In the genomic region with DNA sequence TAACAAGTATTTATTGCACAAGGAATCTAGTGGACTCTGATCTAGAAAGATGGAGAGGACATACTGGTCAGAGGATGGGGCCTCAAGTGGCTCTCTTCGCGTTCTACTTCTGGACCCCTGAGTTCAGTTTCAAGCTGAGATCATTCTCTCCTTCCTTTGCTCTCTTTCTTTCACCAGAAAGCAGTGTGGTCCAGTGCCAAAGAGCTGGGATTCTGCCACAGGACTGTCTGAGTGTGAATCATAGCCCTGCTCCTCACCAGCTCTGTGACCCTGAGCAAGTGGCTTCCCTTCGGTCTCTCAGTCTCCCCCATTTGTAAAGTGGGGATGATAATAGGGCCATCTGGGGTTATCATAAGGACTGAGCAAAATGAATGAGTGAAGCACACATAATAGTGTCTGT, we compare ENCODE assay signal across 16 cellular contexts.
DNase-seq lines count a peak whose midpoint lies in the region; ATAC-seq and TF ChIP-seq lines count a peak whose summit lies in the region.
"Had no signal": no experiment of that assay in that cellular context is flagged by ENCODE, and none has a peak within 500 bp of the region (broad histone marks: within the 10 kb centered on the region; RNA-seq: fewer than 3 reads in every experiment).

No MANE protein-coding gene starts in this region.

- no peaks in the 10 kb centered on the region for H3K36me3 ChIP-seq in adipocyte (ENCODE audit: control insufficient read depth, insufficient read depth, low read length, severe bottlenecking)
- no peaks in the 10 kb centered on the region for H3K36me3 ChIP-seq in aorta (ENCODE audit: control insufficient read depth in 1 of 2, insufficient read depth in 2 of 2, low read length in 1 of 2)

- H3K4me3 Mint-ChIP-seq in HFFc6 = no peak overlapping the region
- H3K4me3 Mint-ChIP-seq: GM23338 had no signal

- no peak overlapping the region for H3K27ac ChIP-seq in aorta (ENCODE audit: low read depth in 1 of 2, low read length in 2 of 2)
- H3K27ac ChIP-seq: SK-N-MC had no signal

- 0 out of 2 replicates have a peak, but pooled peaks cover 5% of the 10 kb centered on the region for H3K36me3 Mint-ChIP-seq in HFFc6 (ENCODE audit: low read depth)

- H3K27me3 ChIP-seq in adipocyte (replicated peaks; ENCODE audit: control insufficient read depth, insufficient read depth, low read length) (no peaks in the 10 kb centered on the region), aorta (ENCODE audit: control insufficient read depth in 1 of 2, insufficient read depth in 2 of 2, low read length in 1 of 2) (no peaks in the 10 kb centered on the region)

- H3K4me1 ChIP-seq in adipocyte (ENCODE audit: control insufficient read depth, insufficient read depth, low read length) (peaks cover 7% of the 10 kb centered on the region), aorta (ENCODE audit: control insufficient read depth in 1 of 2, insufficient read depth in 2 of 2, low read length in 2 of 2) (peaks cover 6 to 8% of the 10 kb centered on the region in 2 donors)

- WGBS in aorta, 2 donors = 64 to 66% methylated on average over 3 of the region's 3 CpGs

- peaks cover 8% of the 10 kb centered on the region for H3K4me1 Mint-ChIP-seq in HFFc6 (ENCODE audit: low read depth)
- H3K4me1 Mint-ChIP-seq: GM23338 had no signal

- H3K4me3 ChIP-seq in adipocyte (ENCODE audit: low read length) (no peak overlapping the region), fibroblast of the aortic adventitia (ENCODE audit: low read depth, low read length) (no peak overlapping the region), aorta (ENCODE audit: low read length in 2 of 2) (no peak overlapping the region)
- H3K4me3 ChIP-seq: GM12878, GM23338, SK-N-MC had no signal

- H3K27ac Mint-ChIP-seq in HFFc6 = no peak overlapping the region
- H3K27ac Mint-ChIP-seq: GM23338 had no signal

- intact Hi-C loops in aorta (cut with DNase I) = loop anchor here in 1 of 2 donors (2.0 kb wide), 1 partner anchor 49 kb away; no protein-coding TSS in a partner anchor

- ATAC-seq in aorta (ENCODE audit: low FRiP score) (peak; percentile 44), HG03175 (IDR thresholded peaks at IDR 0.05; ENCODE audit: unreplicated experiment) (no peak), HG02840 (IDR thresholded peaks at IDR 0.05; ENCODE audit: low FRiP score, unreplicated experiment) (no peak)
- ATAC-seq: GM23338, PC-3 had no signal

- no peaks in the 10 kb centered on the region for H3K27me3 Mint-ChIP-seq in HFFc6 (ENCODE audit: insufficient read depth)

- TF ChIP-seq CTCF in HFFc6 (IDR thresholded peaks at IDR 0.05) = no peak
- no peak for TF ChIP-seq CTCF in fibroblast of the aortic adventitia (IDR thresholded peaks at IDR 0.05; ENCODE audit: insufficient read depth, low read length)

- no peaks in the 10 kb centered on the region for H3K9me3 Mint-ChIP-seq in HFFc6
- H3K9me3 Mint-ChIP-seq: GM23338 had no signal

- no peak overlapping the region for H3K9ac ChIP-seq in adipocyte (ENCODE audit: low read length)

- H3K9me3 ChIP-seq in adipocyte (ENCODE audit: control insufficient read depth, low read length) (no peaks in the 10 kb centered on the region), aorta (ENCODE audit: control insufficient read depth, low read length) (no peaks in the 10 kb centered on the region)

- DNase-seq in HFFc6 = peak; percentile 29
- peak; percentile 30 for DNase-seq in adipocyte (ENCODE audit: low read depth)
- DNase-seq in fibroblast of the aortic adventitia (ENCODE audit: low read depth) = peak; percentile 37
- DNase-seq in aorta = peak in 1 of 2 donors; percentile 62
- DNase-seq in GOT3 (lab: John Stamatoyannopoulos, UW) = no peak
- DNase-seq: C1 segment of cervical spinal cord, Kasumi-1, NCI-H1436, NCI-H226, NCI-H526, PC-3 had no signal
